In the genomic region with DNA sequence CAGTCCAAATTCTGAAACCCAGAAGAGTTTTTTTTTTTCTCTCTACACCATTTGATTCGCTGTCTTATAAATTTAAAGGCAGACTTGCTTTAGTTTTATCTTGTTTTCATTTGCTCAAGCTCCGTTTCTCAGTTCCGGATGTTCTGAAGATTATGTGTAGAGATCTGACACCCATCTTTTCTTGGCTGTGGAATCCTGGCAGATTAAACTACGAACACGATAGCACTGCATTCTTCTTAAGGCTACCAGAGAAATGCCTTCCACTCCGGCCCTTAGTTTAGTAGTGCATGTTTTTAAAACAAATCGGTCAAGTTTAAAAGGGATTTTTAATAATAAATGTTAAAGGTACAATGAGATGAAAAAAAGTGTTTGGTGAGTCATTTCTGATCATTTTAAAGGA, we compare ENCODE assay signal across 17 cellular contexts.
DNase-seq lines count a peak whose midpoint lies in the region; ATAC-seq and TF ChIP-seq lines count a peak whose summit lies in the region.
"Had no signal": no experiment of that assay in that cellular context is flagged by ENCODE, and none has a peak within 500 bp of the region (broad histone marks: within the 10 kb centered on the region; RNA-seq: fewer than 3 reads in every experiment).

No MANE protein-coding gene starts in this region.

- no peaks in the 10 kb centered on the region for H3K27me3 Mint-ChIP-seq in GM23338 (ENCODE audit: insufficient read depth, low read depth, poor library complexity)
- H3K27me3 Mint-ChIP-seq: IgD-negative memory B cell had no signal

- H3K9me2 ChIP-seq in GM23338 (ENCODE audit: insufficient read depth) = no peaks in the 10 kb centered on the region

- no peak overlapping the region for H3K27ac ChIP-seq in GM23338 (ENCODE audit: low read depth)
- H3K27ac ChIP-seq: A549, BLaER1 had no signal

- H3K4me2 ChIP-seq in GM23338 = no peak overlapping the region
- H3K4me2 ChIP-seq in skeletal muscle satellite cell (ENCODE audit: low read length) = peak overlapping the region; percentile 59
- H3K4me2 ChIP-seq: A549, BLaER1 had no signal

- peak overlapping the region; percentile 68 for H3K27ac Mint-ChIP-seq in GM23338
- H3K27ac Mint-ChIP-seq: CD14-positive monocyte; CD4-positive, alpha-beta memory T cell; H9; IgD-negative memory B cell had no signal

- peaks cover 20% of the 10 kb centered on the region; the same call in 2 of the 3 replicates for H3K4me1 Mint-ChIP-seq in GM23338
- H3K4me1 Mint-ChIP-seq: CD14-positive monocyte; CD4-positive, alpha-beta memory T cell; IgD-negative memory B cell had no signal

- H3F3A ChIP-seq in GM23338 (replicated peaks; ENCODE audit: low read depth) = no peaks in the 10 kb centered on the region

- H3K27me3 ChIP-seq in GM23338 (ENCODE audit: insufficient read depth) = no peaks in the 10 kb centered on the region
- H3K27me3 ChIP-seq in skeletal muscle satellite cell (ENCODE audit: control insufficient read depth, insufficient read depth, low read length) = no peaks in the 10 kb centered on the region
- H3K27me3 ChIP-seq: BLaER1 had no signal

- TF ChIP-seq CTCF in GM23338 (conservative IDR thresholded peaks at IDR 0.05; ENCODE audit: low read depth in 2 of 2) (no peak), cardiac fibroblast (IDR thresholded peaks at IDR 0.05; ENCODE audit: low read depth, low read length) (no peak)

- H3K4me3 ChIP-seq in GM23338 (no peak overlapping the region), cardiac fibroblast (replicated peaks in 1 of 2; ENCODE audit: low read depth in 2 of 2, low read length in 2 of 2) (no peak overlapping the region), skeletal muscle satellite cell (ENCODE audit: low read length) (peak overlapping the region; percentile 2)
- H3K4me3 ChIP-seq: A549, BLaER1 had no signal

- DNase-seq in GM23338 (ENCODE audit: low spot score) = no peak
- DNase-seq in cardiac fibroblast (ENCODE audit: low read depth in 2 of 2) = peak; percentile 9 to 65
- peak; percentile 29 for DNase-seq in iris pigment epithelial cell (ENCODE audit: low read depth)
- no peak for DNase-seq in stimulated activated CD4-positive, alpha-beta T cell treated with anti-CD3 and anti-CD28 coated beads, Interleukin-2, amount 100 ng/mL, for 24 hours
- DNase-seq in A172 (ENCODE audit: low spot score) = no peak
- DNase-seq in NCI-H2227 (lab: John Stamatoyannopoulos, UW; ENCODE audit: unreplicated experiment) = no peak
- DNase-seq: CD4-positive, alpha-beta memory T cell; DMS153; DMS79; GDM1; H9 had no signal

- peaks cover 14% of the 10 kb centered on the region; the same call in 1 of the 2 replicates for H3K4me1 ChIP-seq in GM23338 (ENCODE audit: insufficient read depth)
- H3K4me1 ChIP-seq in skeletal muscle satellite cell (ENCODE audit: control insufficient read depth, insufficient read depth, low read length) = peaks cover 13% of the 10 kb centered on the region
- H3K4me1 ChIP-seq: A549, BLaER1 had no signal

- no peak for ATAC-seq in GM23338
- ATAC-seq: A549, HepG2 had no signal

- H3K79me2 ChIP-seq in GM23338 (replicated peaks; ENCODE audit: insufficient read depth) = no peaks in the 10 kb centered on the region

- no peaks in the 10 kb centered on the region for H3K36me3 Mint-ChIP-seq in GM23338 (ENCODE audit: low read depth)
- H3K36me3 Mint-ChIP-seq: CD14-positive monocyte; CD4-positive, alpha-beta memory T cell; IgD-negative memory B cell had no signal

- H4K20me1 ChIP-seq in GM23338 (replicated peaks; ENCODE audit: insufficient read depth) = no peaks in the 10 kb centered on the region
- H4K20me1 ChIP-seq: BLaER1 had no signal

- H3K9ac ChIP-seq in skeletal muscle satellite cell (ENCODE audit: low read depth, low read length) = no peak overlapping the region
- H3K9ac ChIP-seq: BLaER1 had no signal

- no peaks in the 10 kb centered on the region for H3K9me3 ChIP-seq in skeletal muscle satellite cell (replicated peaks; ENCODE audit: low read length)
- H3K9me3 ChIP-seq: A549, BLaER1 had no signal

- H2AFZ ChIP-seq in GM23338 = no peak overlapping the region

- no peaks in the 10 kb centered on the region for H3K9me3 Mint-ChIP-seq in GM23338
- H3K9me3 Mint-ChIP-seq: H9 had no signal

- no peaks in the 10 kb centered on the region for H3K36me3 ChIP-seq in GM23338 (ENCODE audit: insufficient read depth)
- H3K36me3 ChIP-seq in skeletal muscle satellite cell (ENCODE audit: insufficient read depth, low read length) = no peaks in the 10 kb centered on the region
- H3K36me3 ChIP-seq: BLaER1 had no signal

- no peak overlapping the region for H3K4me3 Mint-ChIP-seq in GM23338
- H3K4me3 Mint-ChIP-seq: CD14-positive monocyte; CD4-positive, alpha-beta memory T cell; H9; IgD-negative memory B cell had no signal

TF ChIP-seq in GM23338, 12 proteins besides CTCF, POLR2A, EP300 and RAD21 (continues in another document):
- TF ChIP-seq, protein P1, sequence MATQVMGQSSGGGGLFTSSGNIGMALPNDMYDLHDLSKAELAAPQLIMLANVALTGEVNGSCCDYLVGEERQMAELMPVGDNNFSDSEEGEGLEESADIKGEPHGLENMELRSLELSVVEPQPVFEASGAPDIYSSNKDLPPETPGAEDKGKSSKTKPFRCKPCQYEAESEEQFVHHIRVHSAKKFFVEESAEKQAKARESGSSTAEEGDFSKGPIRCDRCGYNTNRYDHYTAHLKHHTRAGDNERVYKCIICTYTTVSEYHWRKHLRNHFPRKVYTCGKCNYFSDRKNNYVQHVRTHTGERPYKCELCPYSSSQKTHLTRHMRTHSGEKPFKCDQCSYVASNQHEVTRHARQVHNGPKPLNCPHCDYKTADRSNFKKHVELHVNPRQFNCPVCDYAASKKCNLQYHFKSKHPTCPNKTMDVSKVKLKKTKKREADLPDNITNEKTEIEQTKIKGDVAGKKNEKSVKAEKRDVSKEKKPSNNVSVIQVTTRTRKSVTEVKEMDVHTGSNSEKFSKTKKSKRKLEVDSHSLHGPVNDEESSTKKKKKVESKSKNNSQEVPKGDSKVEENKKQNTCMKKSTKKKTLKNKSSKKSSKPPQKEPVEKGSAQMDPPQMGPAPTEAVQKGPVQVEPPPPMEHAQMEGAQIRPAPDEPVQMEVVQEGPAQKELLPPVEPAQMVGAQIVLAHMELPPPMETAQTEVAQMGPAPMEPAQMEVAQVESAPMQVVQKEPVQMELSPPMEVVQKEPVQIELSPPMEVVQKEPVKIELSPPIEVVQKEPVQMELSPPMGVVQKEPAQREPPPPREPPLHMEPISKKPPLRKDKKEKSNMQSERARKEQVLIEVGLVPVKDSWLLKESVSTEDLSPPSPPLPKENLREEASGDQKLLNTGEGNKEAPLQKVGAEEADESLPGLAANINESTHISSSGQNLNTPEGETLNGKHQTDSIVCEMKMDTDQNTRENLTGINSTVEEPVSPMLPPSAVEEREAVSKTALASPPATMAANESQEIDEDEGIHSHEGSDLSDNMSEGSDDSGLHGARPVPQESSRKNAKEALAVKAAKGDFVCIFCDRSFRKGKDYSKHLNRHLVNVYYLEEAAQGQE (IDR thresholded peaks at IDR 0.05; ENCODE audit: unreplicated experiment) = no peak
- no peak for TF ChIP-seq EZH2phosphoT487 (IDR thresholded peaks at IDR 0.05; ENCODE audit: unreplicated experiment)
- TF ChIP-seq, protein P2, sequence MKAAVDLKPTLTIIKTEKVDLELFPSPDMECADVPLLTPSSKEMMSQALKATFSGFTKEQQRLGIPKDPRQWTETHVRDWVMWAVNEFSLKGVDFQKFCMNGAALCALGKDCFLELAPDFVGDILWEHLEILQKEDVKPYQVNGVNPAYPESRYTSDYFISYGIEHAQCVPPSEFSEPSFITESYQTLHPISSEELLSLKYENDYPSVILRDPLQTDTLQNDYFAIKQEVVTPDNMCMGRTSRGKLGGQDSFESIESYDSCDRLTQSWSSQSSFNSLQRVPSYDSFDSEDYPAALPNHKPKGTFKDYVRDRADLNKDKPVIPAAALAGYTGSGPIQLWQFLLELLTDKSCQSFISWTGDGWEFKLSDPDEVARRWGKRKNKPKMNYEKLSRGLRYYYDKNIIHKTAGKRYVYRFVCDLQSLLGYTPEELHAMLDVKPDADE (IDR thresholded peaks at IDR 0.05) = no peak

Comparison
In these comparisons a context has a peak if more than half of its experiments do, and no peak if none do; other contexts are left out.
1. DNase-seq: peak in cardiac fibroblast (2 of 2) and iris pigment epithelial cell (single experiment); none in GM23338 (single experiment), stimulated activated CD4-positive, alpha-beta T cell treated with anti-CD3 and anti-CD28 coated beads, Interleukin-2, amount 100 ng/mL, for 24 hours (0 of 2), A172 (single experiment) and NCI-H2227 (single experiment).